ENCODE assay signal across 8 cellular contexts in genomic region chr1:43836267-43836951, GRCh38.
DNase-seq lines count a peak whose midpoint lies in the region; ATAC-seq, FAIRE-seq and TF ChIP-seq lines count a peak whose summit lies in the region.

No MANE protein-coding gene starts in this region.

- H3K4me1 ChIP-seq in astrocyte (ENCODE audit: insufficient read depth, low read length) (peaks cover 35% of the 10 kb centered on the region), endodermal cell (ENCODE audit: control insufficient read depth, insufficient read depth, low read length) (no peaks in the 10 kb centered on the region)

- H3K27ac Mint-ChIP-seq in astrocyte (ENCODE audit: unreplicated experiment) (peak overlapping the region; percentile 48), osteocyte (ENCODE audit: unreplicated experiment) (peak overlapping the region; percentile 19), endodermal cell (no peak overlapping the region)

- H3K36me3 Mint-ChIP-seq in astrocyte (ENCODE audit: low read depth, unreplicated experiment), result peaks cover 14% of the 10 kb centered on the region
- peaks cover 9% of the 10 kb centered on the region for H3K36me3 Mint-ChIP-seq in osteocyte (ENCODE audit: unreplicated experiment)
- H3K36me3 Mint-ChIP-seq in endodermal cell (ENCODE audit: low read depth), result peaks cover 13% of the 10 kb centered on the region

- DNase-seq in CD1c-positive myeloid dendritic cell (ENCODE audit: extremely low spot score), result peak; percentile 52
- peak; percentile 97 for DNase-seq in NCI-H128 (lab: John Stamatoyannopoulos, UW; ENCODE audit: unreplicated experiment)
- DNase-seq in SW480 (ENCODE audit: low spot score), result peak; percentile 81
- DNase-seq in astrocyte (ENCODE audit: low read depth), result no peak
- DNase-seq in osteocyte (ENCODE audit: extremely low spot score, unreplicated experiment), result peak; percentile 89
- peak; percentile 94 for DNase-seq in urothelium cell line (ENCODE audit: low spot score)
- DNase-seq in endodermal cell, result no peak

- no peaks in the 10 kb centered on the region for H3K9me3 Mint-ChIP-seq in astrocyte (ENCODE audit: unreplicated experiment)
- no peaks in the 10 kb centered on the region for H3K9me3 Mint-ChIP-seq in osteocyte (ENCODE audit: unreplicated experiment)
- no peaks in the 10 kb centered on the region for H3K9me3 Mint-ChIP-seq in endodermal cell

- TF ChIP-seq CTCF in astrocyte (IDR thresholded peaks at IDR 0.05; ENCODE audit: insufficient read depth, low read depth, low read length) (no peak), osteocyte (IDR thresholded peaks at IDR 0.05) (no peak), endodermal cell (conservative IDR thresholded peaks at IDR 0.05) (no peak)

- H3K27ac ChIP-seq in astrocyte (ENCODE audit: low read depth, low read length), result no peak overlapping the region
- no peak overlapping the region for H3K27ac ChIP-seq in endodermal cell (ENCODE audit: low read depth, low read length)

- FAIRE-seq in astrocyte (lab: Jason Lieb, UNC) (no peak), urothelium cell line (lab: Jason Lieb, UNC) (peak; percentile 95)

- no peaks in the 10 kb centered on the region for H3K9me3 ChIP-seq in astrocyte (ENCODE audit: insufficient read depth, low read depth, low read length)
- H3K9me3 ChIP-seq in endodermal cell (ENCODE audit: control insufficient read depth, low read length), result peaks cover under 1% of the 10 kb centered on the region

- H4K20me1 ChIP-seq in astrocyte (ENCODE audit: insufficient read depth, low read length), result peaks cover 48% of the 10 kb centered on the region

- H3K36me3 ChIP-seq in astrocyte (ENCODE audit: insufficient read depth, low read length), result peaks cover 3% of the 10 kb centered on the region
- H3K36me3 ChIP-seq in endodermal cell (ENCODE audit: control insufficient read depth, insufficient read depth, low read length), result no peaks in the 10 kb centered on the region

- H3K9ac ChIP-seq in astrocyte (ENCODE audit: low read length) (no peak overlapping the region), endodermal cell (ENCODE audit: extremely low read depth, low read length, poor library complexity, severe bottlenecking) (no peak overlapping the region)

- H3K27me3 ChIP-seq in astrocyte (ENCODE audit: insufficient read depth, low read length), result no peaks in the 10 kb centered on the region
- H3K27me3 ChIP-seq in endodermal cell (ENCODE audit: control insufficient read depth, insufficient read depth, low read length, poor library complexity, severe bottlenecking), result no peaks in the 10 kb centered on the region

- peak; percentile 47 for ATAC-seq in GM21447 (IDR thresholded peaks at IDR 0.05; ENCODE audit: unreplicated experiment)

- no peaks in the 10 kb centered on the region for H3K27me3 Mint-ChIP-seq in astrocyte (ENCODE audit: low read depth, unreplicated experiment)
- H3K27me3 Mint-ChIP-seq in osteocyte (ENCODE audit: unreplicated experiment), result no peaks in the 10 kb centered on the region
- H3K27me3 Mint-ChIP-seq in endodermal cell (ENCODE audit: insufficient read depth), result no peaks in the 10 kb centered on the region

- H3K4me3 Mint-ChIP-seq in astrocyte (ENCODE audit: unreplicated experiment), result no peak overlapping the region
- H3K4me3 Mint-ChIP-seq in osteocyte (ENCODE audit: unreplicated experiment), result no peak overlapping the region
- no peak overlapping the region for H3K4me3 Mint-ChIP-seq in endodermal cell

- 86 to 96% methylated on average over 2 to 6 of the region's 6 CpGs for WGBS in endodermal cell (ENCODE audit: insufficient coverage in 1 of 2, insufficient read length in 1 of 2), 2 experiments

- H3K4me3 ChIP-seq in astrocyte (ENCODE audit: insufficient read depth, low read depth, low read length), result no peak overlapping the region
- H3K4me3 ChIP-seq in endodermal cell (ENCODE audit: low read length), result no peak overlapping the region

- no peaks in the 10 kb centered on the region for H3K79me2 ChIP-seq in astrocyte (ENCODE audit: insufficient read depth, low read length)

- H2AFZ ChIP-seq in astrocyte (ENCODE audit: low read depth, low read length), result no peak overlapping the region

- H3K4me2 ChIP-seq in astrocyte (ENCODE audit: low read length), result peak overlapping the region; percentile 77

- H3K4me1 Mint-ChIP-seq in astrocyte (ENCODE audit: low read depth, unreplicated experiment) (peaks cover 43% of the 10 kb centered on the region), osteocyte (ENCODE audit: unreplicated experiment) (peaks cover 73% of the 10 kb centered on the region), endodermal cell (peaks cover 16% of the 10 kb centered on the region)

Comparison
In these comparisons a context has a peak if more than half of its experiments do, and no peak if none do; other contexts are left out.
1. DNase-seq: peak in CD1c-positive myeloid dendritic cell (single experiment), NCI-H128 (single experiment), SW480 (single experiment), osteocyte (single experiment) and urothelium cell line (single experiment); none in astrocyte (single experiment) and endodermal cell (single experiment).